Comparison of ENCODE assay signal across 3 cellular contexts in the genomic region with DNA sequence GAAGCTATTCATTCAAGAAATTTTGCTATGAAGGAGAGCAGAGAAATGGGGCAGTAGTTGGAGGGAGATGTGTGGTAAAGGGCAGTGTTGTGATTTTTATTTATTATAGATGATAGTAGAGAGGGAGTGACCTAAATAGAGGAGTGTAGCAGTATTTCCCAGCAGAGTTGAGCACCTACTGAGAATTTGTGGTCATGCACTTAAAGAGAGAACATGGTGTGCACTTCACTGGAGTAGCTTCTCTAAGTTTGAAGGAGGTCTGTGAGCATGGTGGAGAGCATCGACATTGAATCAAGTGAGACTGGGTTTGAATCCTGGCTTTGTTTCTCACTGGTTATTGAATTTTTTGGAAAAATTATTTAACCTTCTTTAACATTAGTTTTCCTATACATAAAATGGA.
"Had no signal": no experiment of that assay in that cellular context is flagged by ENCODE, and none has a peak within 500 bp of the region (broad histone marks: within the 10 kb centered on the region; RNA-seq: fewer than 3 reads in every experiment).

No MANE protein-coding gene starts in this region.

- ATAC-seq: GM12878 had no signal

- DNase-seq: GDM1, GF-D8 had no signal

- H3K4me3 ChIP-seq: GM12878 had no signal
